ENCODE assay signal across 8 cellular contexts in genomic region chr2:152717242-152718046, GRCh38. TPM values are rescaled to one million over a fixed set of nuclear protein-coding genes. Genes with fewer than 3 reads are reported as not detected.
DNase-seq lines count a peak whose midpoint lies in the region; ATAC-seq and TF ChIP-seq lines count a peak whose summit lies in the region.

Gene PRPF40A, minus strand, starts transcription at chr2:152717461. Its CDS starts 22 bp downstream, at chr2:152717439.

- peaks cover 26 to 39% of the 10 kb centered on the region in 2 donors for H3K36me3 Mint-ChIP-seq in CD14-positive monocyte

- peak within 1 kb of the TSS; percentile 80 to 99 (median 97) for H3K4me3 ChIP-seq in liver (ENCODE audit: low read depth in 1 of 3, low read length in 3 of 3)

- H3K36me3 ChIP-seq in liver (ENCODE audit: control insufficient read depth in 4 of 4, insufficient read depth in 3 of 4, low read depth in 1 of 4, low read length in 3 of 4): peaks cover 0 to 5% (median 4%) of the 10 kb centered on the region in 4 donors

- no peak for TF ChIP-seq RAD21 in liver (IDR thresholded peaks at IDR 0.05)

- H3K27me3 ChIP-seq in liver (ENCODE audit: control insufficient read depth in 4 of 4, insufficient read depth in 4 of 4, low read length in 3 of 4): no peaks in the 10 kb centered on the region

- ATAC-seq in GM19397 (IDR thresholded peaks at IDR 0.05; ENCODE audit: unreplicated experiment) (peak; percentile 68), HG03571 (IDR thresholded peaks at IDR 0.05; ENCODE audit: unreplicated experiment) (peak; percentile 59)

- H3K27ac Mint-ChIP-seq in CD14-positive monocyte: peak within 1 kb of the TSS; percentile 94 to 99 (median 98)

- no peaks in the 10 kb centered on the region for H3K9me3 ChIP-seq in liver (ENCODE audit: control insufficient read depth in 4 of 4, low read length in 3 of 4)

- peaks cover 0 to 3% (median 0%) of the 10 kb centered on the region in 7 donors for H3K9me3 Mint-ChIP-seq in CD14-positive monocyte

- peak within 1 kb of the TSS; percentile 81 to 97 for H3K27ac ChIP-seq in liver (ENCODE audit: low read depth in 1 of 2, low read length in 2 of 2)

- under 1% methylated on average over 68 of the region's 68 CpGs for WGBS in liver

- DNase-seq in CD14-positive monocyte (ENCODE audit: low spot score) (peak; percentile 99), NCI-H82 (lab: John Stamatoyannopoulos, UW) (peak; percentile 99), dermis microvascular lymphatic vessel endothelial cell (ENCODE audit: low read depth in 2 of 2) (peak; percentile 96 to 99)
- DNase-seq in activated CD4-positive, alpha-beta T cell treated with anti-CD3 and anti-CD28 coated beads, Interleukin-2, amount 50 U/mL, for 48 hours: peak; percentile 99
- peak; percentile 99 for DNase-seq in stimulated activated CD4-positive, alpha-beta T cell treated with anti-CD3 and anti-CD28 coated beads, Interleukin-4, amount 100 ng/mL, for 24 hours

- peaks cover 38% of the 10 kb centered on the region for H3K4me1 Mint-ChIP-seq in CD14-positive monocyte

- peak within 1 kb of the TSS; percentile 89 to 96 for H3K9ac ChIP-seq in liver (ENCODE audit: low read depth in 1 of 2, low read length in 2 of 2)

- peak within 1 kb of the TSS; percentile 97 to 100 for H3K4me3 Mint-ChIP-seq in CD14-positive monocyte

- TF ChIP-seq CTCF in CD14-positive monocyte (IDR thresholded peaks at IDR 0.05) (no peak), liver (IDR thresholded peaks at IDR 0.05; ENCODE audit: low read depth, low read length, missing input control) (no peak)

- H3K4me1 ChIP-seq in liver (ENCODE audit: control insufficient read depth in 4 of 4, insufficient read depth in 4 of 4, low read length in 3 of 4): peaks cover 5 to 33% (median 23%) of the 10 kb centered on the region in 4 donors

- peaks cover 0 to 2% (median 0%) of the 10 kb centered on the region in 3 donors for H3K27me3 Mint-ChIP-seq in CD14-positive monocyte (ENCODE audit: low read depth in 3 of 3)

- intact Hi-C loops in CD14-positive monocyte (cut with micrococcal nuclease): loop anchor here in 1 of 2 donors (5.0 to 10.0 kb wide), 2 partner anchors 890 to 1433 kb away; partner anchors contain the start of genes ARL5A and NMI

TF ChIP-seq in liver, 16 proteins besides CTCF, POLR2A, EP300 and RAD21:
- TF ChIP-seq FOXA2 (IDR thresholded peaks at IDR 0.05): no peak
- no peak for TF ChIP-seq ATF3 (IDR thresholded peaks at IDR 0.05)
- TF ChIP-seq JUND (IDR thresholded peaks at IDR 0.05): no peak
- TF ChIP-seq GABPA (IDR thresholded peaks at IDR 0.05 in 1 of 2, conservative IDR thresholded peaks at IDR 0.05 in 1 of 2): peak in 1 of 2 donors; percentile 48
- TF ChIP-seq ZBTB33 (IDR thresholded peaks at IDR 0.05): no peak
- TF ChIP-seq SP1 (IDR thresholded peaks at IDR 0.05): peak; percentile 99
- no peak for TF ChIP-seq HNF4G (IDR thresholded peaks at IDR 0.05)
- TF ChIP-seq TAF1 (conservative IDR thresholded peaks at IDR 0.05): peak; percentile 57
- no peak for TF ChIP-seq FOXA1 (IDR thresholded peaks at IDR 0.05)
- peak; percentile 61 for TF ChIP-seq YY1 (IDR thresholded peaks at IDR 0.05)
- TF ChIP-seq EGR1 (IDR thresholded peaks at IDR 0.05; ENCODE audit: low read depth in 2 of 2): peak in 1 of 2 donors; percentile 2
- TF ChIP-seq, protein P1, sequence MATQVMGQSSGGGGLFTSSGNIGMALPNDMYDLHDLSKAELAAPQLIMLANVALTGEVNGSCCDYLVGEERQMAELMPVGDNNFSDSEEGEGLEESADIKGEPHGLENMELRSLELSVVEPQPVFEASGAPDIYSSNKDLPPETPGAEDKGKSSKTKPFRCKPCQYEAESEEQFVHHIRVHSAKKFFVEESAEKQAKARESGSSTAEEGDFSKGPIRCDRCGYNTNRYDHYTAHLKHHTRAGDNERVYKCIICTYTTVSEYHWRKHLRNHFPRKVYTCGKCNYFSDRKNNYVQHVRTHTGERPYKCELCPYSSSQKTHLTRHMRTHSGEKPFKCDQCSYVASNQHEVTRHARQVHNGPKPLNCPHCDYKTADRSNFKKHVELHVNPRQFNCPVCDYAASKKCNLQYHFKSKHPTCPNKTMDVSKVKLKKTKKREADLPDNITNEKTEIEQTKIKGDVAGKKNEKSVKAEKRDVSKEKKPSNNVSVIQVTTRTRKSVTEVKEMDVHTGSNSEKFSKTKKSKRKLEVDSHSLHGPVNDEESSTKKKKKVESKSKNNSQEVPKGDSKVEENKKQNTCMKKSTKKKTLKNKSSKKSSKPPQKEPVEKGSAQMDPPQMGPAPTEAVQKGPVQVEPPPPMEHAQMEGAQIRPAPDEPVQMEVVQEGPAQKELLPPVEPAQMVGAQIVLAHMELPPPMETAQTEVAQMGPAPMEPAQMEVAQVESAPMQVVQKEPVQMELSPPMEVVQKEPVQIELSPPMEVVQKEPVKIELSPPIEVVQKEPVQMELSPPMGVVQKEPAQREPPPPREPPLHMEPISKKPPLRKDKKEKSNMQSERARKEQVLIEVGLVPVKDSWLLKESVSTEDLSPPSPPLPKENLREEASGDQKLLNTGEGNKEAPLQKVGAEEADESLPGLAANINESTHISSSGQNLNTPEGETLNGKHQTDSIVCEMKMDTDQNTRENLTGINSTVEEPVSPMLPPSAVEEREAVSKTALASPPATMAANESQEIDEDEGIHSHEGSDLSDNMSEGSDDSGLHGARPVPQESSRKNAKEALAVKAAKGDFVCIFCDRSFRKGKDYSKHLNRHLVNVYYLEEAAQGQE (IDR thresholded peaks at IDR 0.05): peak; percentile 65
- TF ChIP-seq NR2F2 (IDR thresholded peaks at IDR 0.05): peak; percentile 99
- TF ChIP-seq RXRA (IDR thresholded peaks at IDR 0.05): peak; percentile 56 to 79
- TF ChIP-seq HNF4A (conservative IDR thresholded peaks at IDR 0.05): peak in 1 of 2 donors; percentile 15
- TF ChIP-seq MAX (IDR thresholded peaks at IDR 0.05): no peak
TF ChIP-seq in liver: peak in this region for 9.

RNA-seq across cellular contexts. Expression of gene PRPF40A, which starts in this region (rescaled TPM):
- polyA plus RNA-seq in CD14-positive monocyte (10 to 100 TPM; 66.6 to 95.4 TPM), liver (10 to 100 TPM; 18.8 to 51.1 TPM)
- total RNA-seq in dermis microvascular lymphatic vessel endothelial cell (88.6 and 95.6 TPM in 2 replicates), liver (10 to 100 TPM; 56.3 to 58.1 TPM)

Comparison
In these comparisons a context has a peak if more than half of its experiments do, and no peak if none do; other contexts are left out.
1. Peak in every context shown above with its lines: DNase-seq, ATAC-seq, H3K4me3 ChIP-seq and H3K27ac ChIP-seq.